8 cellular contexts compared by ENCODE assay signal in genomic region chr12:12333980-12334709, GRCh38. TPM values are rescaled to one million over a fixed set of nuclear protein-coding genes. Genes with fewer than 3 reads are reported as not detected.
DNase-seq lines count a peak whose midpoint lies in the region; ATAC-seq and TF ChIP-seq lines count a peak whose summit lies in the region.

No MANE protein-coding gene starts in this region.

- H3K9me3 Mint-ChIP-seq in neural crest cell = no peaks in the 10 kb centered on the region

- ATAC-seq in HG02981 (IDR thresholded peaks at IDR 0.05; ENCODE audit: unreplicated experiment) (peak; percentile 61), upper lobe of left lung (ENCODE audit: low FRiP score in 2 of 2) (peak; percentile 77 to 81), HG03432 (IDR thresholded peaks at IDR 0.05; ENCODE audit: unreplicated experiment) (no peak)

- no peaks in the 10 kb centered on the region for H3K27me3 ChIP-seq in upper lobe of left lung

- peak; percentile 98 for TF ChIP-seq CTCF in neural crest cell (conservative IDR thresholded peaks at IDR 0.05)
- peak; percentile 68 to 84 (median 74) for TF ChIP-seq CTCF in upper lobe of left lung (IDR thresholded peaks at IDR 0.05)

- peak overlapping the region in 1 of 4 donors; percentile 24 for H3K27ac ChIP-seq in upper lobe of left lung

- H3K36me3 Mint-ChIP-seq in neural crest cell (ENCODE audit: low read depth) = peaks cover 3% of the 10 kb centered on the region

- no peak overlapping the region for H3K27ac Mint-ChIP-seq in neural crest cell (ENCODE audit: unreplicated experiment)

- peaks cover 0 to 10% (median 4%) of the 10 kb centered on the region in 4 donors for H3K36me3 ChIP-seq in upper lobe of left lung

- H3K4me1 ChIP-seq in upper lobe of left lung = peaks cover 25 to 45% (median 32%) of the 10 kb centered on the region in 4 donors

- 45 to 46% methylated on average over 12 of the region's 12 CpGs for WGBS in upper lobe of left lung, 2 donors

- no peak overlapping the region for H3K4me3 ChIP-seq in upper lobe of left lung

- DNase-seq in G401 (ENCODE audit: low spot score) (peak; percentile 43), NOMO-1 (lab: John Stamatoyannopoulos, UW; ENCODE audit: unreplicated experiment in 2 of 2) (peak; percentile 36 to 64), activated T-cell treated with anti-CD3 and anti-CD28 coated beads for 1 hour (ENCODE audit: low read depth) (peak; percentile 41), erythroblast (lab: John Stamatoyannopoulos, UW) (peak; percentile 74 to 84), neural crest cell (ENCODE audit: low read depth, low spot score) (peak; percentile 63), upper lobe of left lung (peak; percentile 73 to 82)

- H3K4me3 Mint-ChIP-seq in neural crest cell = no peak overlapping the region

- no peaks in the 10 kb centered on the region for H3K9me3 ChIP-seq in upper lobe of left lung

- H3K27me3 Mint-ChIP-seq in neural crest cell (ENCODE audit: low read depth) = no peaks in the 10 kb centered on the region

- H3K4me1 Mint-ChIP-seq in neural crest cell = peaks cover 20% of the 10 kb centered on the region

- TF ChIP-seq POLR2A in erythroblast (IDR thresholded peaks at IDR 0.05; ENCODE audit: low read length) (no peak), upper lobe of left lung (IDR thresholded peaks at IDR 0.05) (no peak)

- TF ChIP-seq EP300 in upper lobe of left lung (IDR thresholded peaks at IDR 0.05) = no peak

- in situ Hi-C loops in G401 (cut with HindIII; ENCODE audit: low sequenced_read_pairs) = no loop called here

RNA-seq across cellular contexts. Expression of gene MANSC1, which starts 15.9 kb away (rescaled TPM):
- total RNA-seq in G401 (2014; rRNA removed; shearing (Covaris generic)) = 1.6 and 1.7 TPM in 2 replicates
- total RNA-seq in neural crest cell (5.5 and 5.6 TPM in 2 replicates), upper lobe of left lung (10 to 100 TPM in 4 of 6 donors, 1 to 10 TPM in 2; 2.1 to 25.2 (median 14.0) TPM)

RNA-seq across cellular contexts. Expression of gene BORCS5, which starts 22.7 kb away (rescaled TPM):
- total RNA-seq in G401 (2014; rRNA removed; shearing (Covaris generic)) = 5.1 and 17.8 TPM in 2 replicates
- 13.7 and 15.0 TPM in 2 replicates for total RNA-seq in neural crest cell
- 100 to 1,000 TPM in 1 of 6 donors, 10 to 100 TPM in 2, 1 to 10 TPM in 3; 7.3 to 105 (median 10.7) TPM for total RNA-seq in upper lobe of left lung
